ENCODE assay signal across 1 cellular context in genomic region chr3:31213869-31214486, GRCh38.
TF ChIP-seq lines count a peak whose summit lies in the region.

No MANE protein-coding gene starts in this region.

TF ChIP-seq in WTC11, 78 proteins besides CTCF, POLR2A, EP300 and RAD21 (continued from another document):
- TF ChIP-seq ATF3 (CRISPR knock-in tag; conservative IDR thresholded peaks at IDR 0.05), result no peak
- TF ChIP-seq FOXP4 (CRISPR knock-in tag; IDR thresholded peaks at IDR 0.05), result no peak
- TF ChIP-seq ZNF671 (CRISPR knock-in tag; IDR thresholded peaks at IDR 0.05), result no peak
- no peak for TF ChIP-seq ZSCAN18 (CRISPR knock-in tag; IDR thresholded peaks at IDR 0.05)
- TF ChIP-seq AFF4 (CRISPR knock-in tag; IDR thresholded peaks at IDR 0.05; ENCODE audit: borderline replicate concordance), result no peak
- no peak for TF ChIP-seq TCF7 (CRISPR knock-in tag; IDR thresholded peaks at IDR 0.05; ENCODE audit: low read depth)
- TF ChIP-seq E2F1 (CRISPR knock-in tag; IDR thresholded peaks at IDR 0.05), result no peak
- no peak for TF ChIP-seq TEAD1 (CRISPR knock-in tag; IDR thresholded peaks at IDR 0.05)
- no peak for TF ChIP-seq EMX1 (CRISPR knock-in tag; IDR thresholded peaks at IDR 0.05)
- TF ChIP-seq ZNF317 (CRISPR knock-in tag; IDR thresholded peaks at IDR 0.05; ENCODE audit: borderline replicate concordance, low read depth), result no peak
- no peak for TF ChIP-seq RORB (CRISPR knock-in tag; IDR thresholded peaks at IDR 0.05)
